ENCODE assay signal across 8 cellular contexts in the genomic region with DNA sequence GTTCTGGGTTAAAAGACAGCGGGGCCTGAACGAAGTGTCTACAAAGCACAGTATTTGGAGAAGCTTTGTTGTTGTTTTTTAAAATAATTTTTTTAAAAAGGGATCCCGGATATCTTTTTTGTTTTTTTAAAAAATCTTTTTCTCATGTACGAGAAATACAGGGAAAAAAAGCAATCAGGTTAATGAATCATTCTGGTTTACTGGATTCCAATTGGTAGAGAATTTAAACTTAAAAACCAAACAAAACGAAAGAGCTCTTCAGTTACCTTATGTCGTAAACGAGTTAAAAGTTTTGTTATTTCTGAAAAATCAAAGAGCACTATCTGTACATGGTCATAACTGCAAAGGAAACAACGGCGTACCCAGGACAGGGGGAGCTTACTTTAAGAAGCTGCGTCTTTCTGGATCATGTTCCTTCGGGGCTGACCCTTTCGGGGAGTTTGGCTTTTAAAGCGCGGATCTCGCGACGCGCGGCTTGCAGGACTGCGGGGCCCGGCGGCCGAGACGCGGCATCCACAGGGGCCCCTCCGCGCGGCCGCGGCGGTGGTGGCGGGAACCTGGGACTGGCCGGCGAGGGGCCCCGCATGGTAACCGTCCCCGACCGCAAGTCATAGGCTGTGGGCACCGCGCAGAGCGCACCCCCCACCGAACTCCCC. TPM values are rescaled to one million over a fixed set of nuclear protein-coding genes. Genes with fewer than 3 reads are reported as not detected.
A peak's percentile ranks its signal among the peaks of the same experiment; 100 is the strongest.
DNase-seq lines count a peak whose midpoint lies in the region; ATAC-seq and TF ChIP-seq lines count a peak whose summit lies in the region.

No MANE protein-coding gene starts in this region.

- H4K20me1 ChIP-seq in OCI-LY3 (ENCODE audit: insufficient read depth, low read length) = no peaks in the 10 kb centered on the region

- peaks cover 5% of the 10 kb centered on the region; the same call in 1 of the 2 replicates for H3K27me3 ChIP-seq in OCI-LY3 (ENCODE audit: low read depth, low read length)
- peaks cover 49% of the 10 kb centered on the region for H3K27me3 ChIP-seq in ectodermal cell (ENCODE audit: control insufficient read depth, insufficient read depth, low read length, poor library complexity, severe bottlenecking)
- H3K27me3 ChIP-seq in lung (ENCODE audit: control insufficient read depth, insufficient read depth) = no peaks in the 10 kb centered on the region
- no peaks in the 10 kb centered on the region for H3K27me3 ChIP-seq in thyroid gland

- intact Hi-C loops in thyroid gland (cut with DNase I) = no loop called here

- H3K9me3 ChIP-seq in OCI-LY3 (ENCODE audit: insufficient read depth, low read length) (no peaks in the 10 kb centered on the region), ectodermal cell (ENCODE audit: control insufficient read depth, low read length) (no peaks in the 10 kb centered on the region), lung (ENCODE audit: control insufficient read depth in 2 of 2, insufficient read depth in 1 of 2, low read length in 1 of 2) (peaks cover 0 to 1% of the 10 kb centered on the region in 2 donors), thyroid gland (no peaks in the 10 kb centered on the region)

- H3K4me1 ChIP-seq in OCI-LY3 (ENCODE audit: low read length) (no peaks in the 10 kb centered on the region), ectodermal cell (ENCODE audit: control insufficient read depth, insufficient read depth, low read length) (no peaks in the 10 kb centered on the region), lung (ENCODE audit: control insufficient read depth in 2 of 2, insufficient read depth in 2 of 2, low read length in 2 of 2) (no peaks in the 10 kb centered on the region), thyroid gland (peaks cover 0 to 2% of the 10 kb centered on the region in 2 donors)

- peak; percentile 11 for DNase-seq in 8988T
- peak; percentile 70 for DNase-seq in GM03348 (ENCODE audit: low spot score)
- peak; percentile 30 for DNase-seq in lung (ENCODE audit: low spot score)
- peak; percentile 45 to 53 for DNase-seq in thyroid gland
- DNase-seq in effector CD8-positive, alpha-beta T cell (lab: John Stamatoyannopoulos, UW) = no peak
- DNase-seq in GM19238 (ENCODE audit: insufficient read length, low spot score) = no peak

- H3K36me3 ChIP-seq in OCI-LY3 (replicated peaks; ENCODE audit: low read depth, low read length) (no peaks in the 10 kb centered on the region), ectodermal cell (ENCODE audit: control insufficient read depth, insufficient read depth, low read length) (no peaks in the 10 kb centered on the region), lung (ENCODE audit: control insufficient read depth in 2 of 2, insufficient read depth in 2 of 2, low read length in 2 of 2) (no peaks in the 10 kb centered on the region), thyroid gland (no peaks in the 10 kb centered on the region)

- peak overlapping the region; percentile 79 for H3K4me2 ChIP-seq in OCI-LY3 (ENCODE audit: low read length)

- ATAC-seq in lung (ENCODE audit: insufficient read depth, low FRiP score) = peak; percentile 39

- H2AFZ ChIP-seq in OCI-LY3 (ENCODE audit: low read depth, low read length) = peak overlapping the region; percentile 89

- H3K4me3 ChIP-seq in OCI-LY3 (ENCODE audit: low read length) = peak overlapping the region; percentile 84
- peak overlapping the region; percentile 46 for H3K4me3 ChIP-seq in ectodermal cell (ENCODE audit: insufficient read depth, low read depth, low read length)
- peak overlapping the region; percentile 75 for H3K4me3 ChIP-seq in lung
- peak overlapping the region; percentile 60 to 99 (median 77) for H3K4me3 ChIP-seq in thyroid gland (replicated peaks in 1 of 3)

- TF ChIP-seq CTCF in OCI-LY3 (IDR thresholded peaks at IDR 0.05; ENCODE audit: low read depth, low read length) = no peak
- TF ChIP-seq CTCF in lung (IDR thresholded peaks at IDR 0.05; ENCODE audit: control extremely low read depth, extremely low read depth) = no peak
- TF ChIP-seq CTCF in thyroid gland (IDR thresholded peaks at IDR 0.05) = no peak

- WGBS in ectodermal cell, 2 experiments = 6 to 8% methylated on average over 40 to 42 of the region's 42 CpGs
- 4 to 5% methylated on average over 42 of the region's 42 CpGs for WGBS in lung, 2 donors
- 9 to 19% methylated on average over 14 to 25 of the region's 42 CpGs for WGBS in thyroid gland, 2 donors

- no peak overlapping the region for H3K27ac ChIP-seq in OCI-LY3 (ENCODE audit: low read length)
- no peak overlapping the region for H3K27ac ChIP-seq in ectodermal cell (ENCODE audit: insufficient read depth, low read depth, low read length, poor library complexity, severe bottlenecking)
- peak overlapping the region in 1 of 2 donors; percentile 91 for H3K27ac ChIP-seq in lung (ENCODE audit: low read depth in 1 of 2, low read length in 1 of 2)
- peak overlapping the region in 2 of 3 donors; percentile 60 to 90 for H3K27ac ChIP-seq in thyroid gland

- peak overlapping the region; percentile 54 for H3K9ac ChIP-seq in OCI-LY3 (ENCODE audit: low read length)

- H3K79me2 ChIP-seq in OCI-LY3 (ENCODE audit: low read length) = no peaks in the 10 kb centered on the region

- peak in 1 of 2 donors; percentile 7 for TF ChIP-seq POLR2A in thyroid gland (IDR thresholded peaks at IDR 0.05)

RNA-seq across cellular contexts. Expression of a gene that starts 0.9 kb away (rescaled TPM):
- polyA plus RNA-seq in ectodermal cell (2013, experiment 1 of 4) = not detected
- not detected for polyA plus RNA-seq in ectodermal cell (2013, experiment 2 of 4)
- polyA plus RNA-seq in ectodermal cell (2013, experiment 3 of 4) = not detected
- 0.08 TPM for polyA plus RNA-seq in ectodermal cell (2013, experiment 4 of 4)
- 10 to 100 TPM in 1 of 2 donors, 1 to 10 TPM in 1; 4.7 to 16.2 TPM for total RNA-seq in lung
- 1 to 10 TPM; 3.7 to 8.6 TPM for polyA plus RNA-seq in lung
- total RNA-seq in thyroid gland = 1 to 10 TPM in 3 of 4 donors, under 1 TPM in 1; 0.27 to 8.1 (median 2.6) TPM

Comparison
In these comparisons a context has a peak if more than half of its experiments do, and no peak if none do; other contexts are left out.
1. DNase-seq: peak in 8988T (single experiment), GM03348 (single experiment), lung (single experiment) and thyroid gland (2 of 2); none in effector CD8-positive, alpha-beta T cell (single experiment) and GM19238 (single experiment).
2. H3K27ac ChIP-seq: peak in thyroid gland (2 of 3); none in OCI-LY3 (single experiment) and ectodermal cell (single experiment).
3. Peak in every context shown above with its lines, with median percentiles within 50 percentile points of each other: H3K4me3 ChIP-seq.